ENCODE assay signal across 1 cellular context in genomic region chr18:22933206-22933957, GRCh38.
TF ChIP-seq lines count a peak whose summit lies in the region.

Gene RBBP8, plus strand, starts transcription at chr18:22933328. Its CDS starts 3,524 bp downstream, at chr18:22936852.

TF ChIP-seq in GM12878, 131 proteins besides CTCF, POLR2A, EP300 and RAD21 (continued from another document):
- no peak for TF ChIP-seq CUX1 (IDR thresholded peaks at IDR 0.05; ENCODE audit: insufficient replicate concordance, low read depth, low read length)
- 0 out of 2 replicates have a peak, but pooled peaks have one; percentile 6 for TF ChIP-seq YY1 (IDR thresholded peaks at IDR 0.05; ENCODE audit: low read depth, low read length)
- TF ChIP-seq GATAD2B (conservative IDR thresholded peaks at IDR 0.05; ENCODE audit: low read depth): peak; percentile 65; the same call in 1 of the 2 replicates
- no peak for TF ChIP-seq MEF2A (IDR thresholded peaks at IDR 0.05; ENCODE audit: insufficient read depth, low read depth, low read length)
- TF ChIP-seq CHD1 (IDR thresholded peaks at IDR 0.05; ENCODE audit: low read depth, low read length): no peak
- peak; percentile 39 for TF ChIP-seq SMAD5 (IDR thresholded peaks at IDR 0.05; ENCODE audit: low read depth)
- no peak for TF ChIP-seq PBX3 (IDR thresholded peaks at IDR 0.05; ENCODE audit: insufficient replicate concordance, low read depth, low read length)
- TF ChIP-seq NKRF (conservative IDR thresholded peaks at IDR 0.05): peak; percentile 71; the same call in 1 of the 2 replicates
- TF ChIP-seq BHLHE40 (IDR thresholded peaks at IDR 0.05; ENCODE audit: borderline replicate concordance in 1 of 2, low read depth in 2 of 2, low read length in 1 of 2): peak; percentile 61 to 68; a peak in 3 of 4 replicates
- TF ChIP-seq HDAC6 (IDR thresholded peaks at IDR 0.05; ENCODE audit: unreplicated experiment): no peak
- TF ChIP-seq ZBED1 (IDR thresholded peaks at IDR 0.05; ENCODE audit: borderline replicate concordance): no peak
- TF ChIP-seq TCF12 (IDR thresholded peaks at IDR 0.05; ENCODE audit: low read depth, low read length): 0 out of 2 replicates have a peak, but pooled peaks have one; percentile 11
- peak; percentile 68; the same call in 1 of the 2 replicates for TF ChIP-seq PAX5 (IDR thresholded peaks at IDR 0.05; ENCODE audit: borderline replicate concordance, low read depth, low read length)
- 0 out of 4 replicates have a peak, but pooled peaks of 1 of the 2 experiments have one; percentile 21 for TF ChIP-seq IKZF2 (IDR thresholded peaks at IDR 0.05)
- TF ChIP-seq ZNF384 (IDR thresholded peaks at IDR 0.05; ENCODE audit: borderline replicate concordance, low read depth, low read length): no peak
- peak; percentile 55; the same call in 1 of the 2 replicates for TF ChIP-seq E2F4 (IDR thresholded peaks at IDR 0.05; ENCODE audit: low read depth, low read length)
- TF ChIP-seq RFX5 (IDR thresholded peaks at IDR 0.05; ENCODE audit: low read depth, low read length): 0 out of 2 replicates have a peak, but pooled peaks have one; percentile 35
- peak; percentile 45; the same call in 1 of the 2 replicates for TF ChIP-seq SPI1 (IDR thresholded peaks at IDR 0.05; ENCODE audit: borderline replicate concordance, insufficient read depth, low read depth, low read length)
- TF ChIP-seq TBL1XR1 (IDR thresholded peaks at IDR 0.05; ENCODE audit: low read depth, low read length): peak; percentile 21; the same call in 1 of the 2 replicates
- peak; percentile 41; the same call in 1 of the 2 replicates for TF ChIP-seq MLLT1 (IDR thresholded peaks at IDR 0.05)
- peak; percentile 51; the same call in 1 of the 2 replicates for TF ChIP-seq PML (IDR thresholded peaks at IDR 0.05; ENCODE audit: low read length)
- no peak for TF ChIP-seq ATF7 (IDR thresholded peaks at IDR 0.05; ENCODE audit: low read depth)
- TF ChIP-seq ZNF687 (IDR thresholded peaks at IDR 0.05): peak; percentile 18
- no peak; the same call in 1 of the 2 replicates for TF ChIP-seq HCFC1 (IDR thresholded peaks at IDR 0.05; ENCODE audit: low read length)
- peak; percentile 72 for TF ChIP-seq POLR2AphosphoS5 (IDR thresholded peaks at IDR 0.05; ENCODE audit: low read length)
- peak; percentile 95 for TF ChIP-seq CREB1 (IDR thresholded peaks at IDR 0.05; ENCODE audit: low read depth)
- 0 out of 2 replicates have a peak, but pooled peaks have one; percentile 49 for TF ChIP-seq ZNF592 (IDR thresholded peaks at IDR 0.05)
TF ChIP-seq in GM12878: peak in this region for 28.
